1 cellular context compared by ENCODE assay signal in genomic region chr5:35047785-35048404, GRCh38.
TF ChIP-seq lines count a peak whose summit lies in the region.

A gene with protein sequence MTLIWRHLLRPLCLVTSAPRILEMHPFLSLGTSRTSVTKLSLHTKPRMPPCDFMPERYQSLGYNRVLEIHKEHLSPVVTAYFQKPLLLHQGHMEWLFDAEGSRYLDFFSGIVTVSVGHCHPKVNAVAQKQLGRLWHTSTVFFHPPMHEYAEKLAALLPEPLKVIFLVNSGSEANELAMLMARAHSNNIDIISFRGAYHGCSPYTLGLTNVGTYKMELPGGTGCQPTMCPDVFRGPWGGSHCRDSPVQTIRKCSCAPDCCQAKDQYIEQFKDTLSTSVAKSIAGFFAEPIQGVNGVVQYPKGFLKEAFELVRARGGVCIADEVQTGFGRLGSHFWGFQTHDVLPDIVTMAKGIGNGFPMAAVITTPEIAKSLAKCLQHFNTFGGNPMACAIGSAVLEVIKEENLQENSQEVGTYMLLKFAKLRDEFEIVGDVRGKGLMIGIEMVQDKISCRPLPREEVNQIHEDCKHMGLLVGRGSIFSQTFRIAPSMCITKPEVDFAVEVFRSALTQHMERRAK (minus strand): TSS chr5:35047949. CDS start chr5:35047892, 57 bp downstream.

TF ChIP-seq in HepG2, 621 proteins besides CTCF, POLR2A, EP300 and RAD21 (continued from another document):
- TF ChIP-seq, protein P1, sequence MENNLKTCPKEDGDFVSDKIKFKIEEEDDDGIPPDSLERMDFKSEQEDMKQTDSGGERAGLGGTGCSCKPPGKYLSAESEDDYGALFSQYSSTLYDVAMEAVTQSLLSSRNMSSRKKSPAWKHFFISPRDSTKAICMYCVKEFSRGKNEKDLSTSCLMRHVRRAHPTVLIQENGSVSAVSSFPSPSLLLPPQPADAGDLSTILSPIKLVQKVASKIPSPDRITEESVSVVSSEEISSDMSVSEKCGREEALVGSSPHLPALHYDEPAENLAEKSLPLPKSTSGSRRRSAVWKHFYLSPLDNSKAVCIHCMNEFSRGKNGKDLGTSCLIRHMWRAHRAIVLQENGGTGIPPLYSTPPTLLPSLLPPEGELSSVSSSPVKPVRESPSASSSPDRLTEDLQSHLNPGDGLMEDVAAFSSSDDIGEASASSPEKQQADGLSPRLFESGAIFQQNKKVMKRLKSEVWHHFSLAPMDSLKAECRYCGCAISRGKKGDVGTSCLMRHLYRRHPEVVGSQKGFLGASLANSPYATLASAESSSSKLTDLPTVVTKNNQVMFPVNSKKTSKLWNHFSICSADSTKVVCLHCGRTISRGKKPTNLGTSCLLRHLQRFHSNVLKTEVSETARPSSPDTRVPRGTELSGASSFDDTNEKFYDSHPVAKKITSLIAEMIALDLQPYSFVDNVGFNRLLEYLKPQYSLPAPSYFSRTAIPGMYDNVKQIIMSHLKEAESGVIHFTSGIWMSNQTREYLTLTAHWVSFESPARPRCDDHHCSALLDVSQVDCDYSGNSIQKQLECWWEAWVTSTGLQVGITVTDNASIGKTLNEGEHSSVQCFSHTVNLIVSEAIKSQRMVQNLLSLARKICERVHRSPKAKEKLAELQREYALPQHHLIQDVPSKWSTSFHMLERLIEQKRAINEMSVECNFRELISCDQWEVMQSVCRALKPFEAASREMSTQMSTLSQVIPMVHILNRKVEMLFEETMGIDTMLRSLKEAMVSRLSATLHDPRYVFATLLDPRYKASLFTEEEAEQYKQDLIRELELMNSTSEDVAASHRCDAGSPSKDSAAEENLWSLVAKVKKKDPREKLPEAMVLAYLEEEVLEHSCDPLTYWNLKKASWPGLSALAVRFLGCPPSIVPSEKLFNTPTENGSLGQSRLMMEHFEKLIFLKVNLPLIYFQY (CRISPR knock-in tag; IDR thresholded peaks at IDR 0.05; ENCODE audit: borderline replicate concordance) = no peak
- TF ChIP-seq HNF4A (CRISPR knock-in tag; IDR thresholded peaks at IDR 0.05) (peak; percentile 67), DMAP1 (CRISPR knock-in tag; IDR thresholded peaks at IDR 0.05) (no peak), XRCC5 (optimal IDR thresholded peaks at IDR 0.05; ENCODE audit: low read length) (peak; percentile 22), ZFP62 (CRISPR knock-in tag; IDR thresholded peaks at IDR 0.05) (no peak), AHR (CRISPR knock-in tag; IDR thresholded peaks at IDR 0.05) (no peak), MLLT10 (CRISPR knock-in tag; IDR thresholded peaks at IDR 0.05) (no peak), ZNF143 (CRISPR knock-in tag; IDR thresholded peaks at IDR 0.05) (no peak), PRMT3 (CRISPR knock-in tag; IDR thresholded peaks at IDR 0.05; ENCODE audit: borderline replicate concordance, low read depth) (no peak)
- TF ChIP-seq, protein P2, sequence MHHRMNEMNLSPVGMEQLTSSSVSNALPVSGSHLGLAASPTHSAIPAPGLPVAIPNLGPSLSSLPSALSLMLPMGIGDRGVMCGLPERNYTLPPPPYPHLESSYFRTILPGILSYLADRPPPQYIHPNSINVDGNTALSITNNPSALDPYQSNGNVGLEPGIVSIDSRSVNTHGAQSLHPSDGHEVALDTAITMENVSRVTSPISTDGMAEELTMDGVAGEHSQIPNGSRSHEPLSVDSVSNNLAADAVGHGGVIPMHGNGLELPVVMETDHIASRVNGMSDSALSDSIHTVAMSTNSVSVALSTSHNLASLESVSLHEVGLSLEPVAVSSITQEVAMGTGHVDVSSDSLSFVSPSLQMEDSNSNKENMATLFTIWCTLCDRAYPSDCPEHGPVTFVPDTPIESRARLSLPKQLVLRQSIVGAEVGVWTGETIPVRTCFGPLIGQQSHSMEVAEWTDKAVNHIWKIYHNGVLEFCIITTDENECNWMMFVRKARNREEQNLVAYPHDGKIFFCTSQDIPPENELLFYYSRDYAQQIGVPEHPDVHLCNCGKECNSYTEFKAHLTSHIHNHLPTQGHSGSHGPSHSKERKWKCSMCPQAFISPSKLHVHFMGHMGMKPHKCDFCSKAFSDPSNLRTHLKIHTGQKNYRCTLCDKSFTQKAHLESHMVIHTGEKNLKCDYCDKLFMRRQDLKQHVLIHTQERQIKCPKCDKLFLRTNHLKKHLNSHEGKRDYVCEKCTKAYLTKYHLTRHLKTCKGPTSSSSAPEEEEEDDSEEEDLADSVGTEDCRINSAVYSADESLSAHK (CRISPR knock-in tag; IDR thresholded peaks at IDR 0.05; ENCODE audit: borderline replicate concordance) = no peak
- TF ChIP-seq, protein P3, sequence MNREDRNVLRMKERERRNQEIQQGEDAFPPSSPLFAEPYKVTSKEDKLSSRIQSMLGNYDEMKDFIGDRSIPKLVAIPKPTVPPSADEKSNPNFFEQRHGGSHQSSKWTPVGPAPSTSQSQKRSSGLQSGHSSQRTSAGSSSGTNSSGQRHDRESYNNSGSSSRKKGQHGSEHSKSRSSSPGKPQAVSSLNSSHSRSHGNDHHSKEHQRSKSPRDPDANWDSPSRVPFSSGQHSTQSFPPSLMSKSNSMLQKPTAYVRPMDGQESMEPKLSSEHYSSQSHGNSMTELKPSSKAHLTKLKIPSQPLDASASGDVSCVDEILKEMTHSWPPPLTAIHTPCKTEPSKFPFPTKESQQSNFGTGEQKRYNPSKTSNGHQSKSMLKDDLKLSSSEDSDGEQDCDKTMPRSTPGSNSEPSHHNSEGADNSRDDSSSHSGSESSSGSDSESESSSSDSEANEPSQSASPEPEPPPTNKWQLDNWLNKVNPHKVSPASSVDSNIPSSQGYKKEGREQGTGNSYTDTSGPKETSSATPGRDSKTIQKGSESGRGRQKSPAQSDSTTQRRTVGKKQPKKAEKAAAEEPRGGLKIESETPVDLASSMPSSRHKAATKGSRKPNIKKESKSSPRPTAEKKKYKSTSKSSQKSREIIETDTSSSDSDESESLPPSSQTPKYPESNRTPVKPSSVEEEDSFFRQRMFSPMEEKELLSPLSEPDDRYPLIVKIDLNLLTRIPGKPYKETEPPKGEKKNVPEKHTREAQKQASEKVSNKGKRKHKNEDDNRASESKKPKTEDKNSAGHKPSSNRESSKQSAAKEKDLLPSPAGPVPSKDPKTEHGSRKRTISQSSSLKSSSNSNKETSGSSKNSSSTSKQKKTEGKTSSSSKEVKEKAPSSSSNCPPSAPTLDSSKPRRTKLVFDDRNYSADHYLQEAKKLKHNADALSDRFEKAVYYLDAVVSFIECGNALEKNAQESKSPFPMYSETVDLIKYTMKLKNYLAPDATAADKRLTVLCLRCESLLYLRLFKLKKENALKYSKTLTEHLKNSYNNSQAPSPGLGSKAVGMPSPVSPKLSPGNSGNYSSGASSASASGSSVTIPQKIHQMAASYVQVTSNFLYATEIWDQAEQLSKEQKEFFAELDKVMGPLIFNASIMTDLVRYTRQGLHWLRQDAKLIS (CRISPR knock-in tag; IDR thresholded peaks at IDR 0.05) = no peak
